8 cellular contexts compared by ENCODE assay signal in the genomic region with DNA sequence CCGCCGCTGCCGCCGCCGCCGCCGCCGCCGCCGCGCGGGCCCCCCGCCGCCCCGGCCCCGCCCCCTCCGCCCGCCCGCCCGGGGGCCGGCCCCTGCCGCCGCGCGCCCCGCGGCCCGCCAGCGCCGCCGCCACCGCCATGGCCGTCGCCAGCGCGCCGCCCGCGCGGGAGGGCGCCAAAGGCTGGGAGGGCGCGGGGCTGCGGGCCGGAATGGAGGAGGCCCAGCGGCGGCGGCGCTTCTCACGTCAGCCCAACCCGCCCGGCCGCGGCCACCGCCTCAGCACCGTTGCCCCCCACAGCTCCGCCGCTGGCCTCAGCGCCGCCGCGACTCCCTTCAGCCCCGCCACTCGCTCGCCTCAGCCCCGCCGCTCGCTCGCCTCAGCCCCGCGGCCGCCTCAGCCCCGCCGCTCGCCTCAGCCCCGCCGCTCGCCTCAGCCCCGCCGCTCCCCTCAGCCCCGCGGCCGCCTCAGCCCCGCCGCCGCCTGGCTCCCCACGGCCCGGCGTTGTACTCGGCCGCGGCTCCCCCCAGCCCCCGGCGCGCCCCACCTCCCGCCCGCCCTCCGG. TPM values are rescaled to one million over a fixed set of nuclear protein-coding genes. Genes with fewer than 3 reads are reported as not detected.
DNase-seq lines count a peak whose midpoint lies in the region; ATAC-seq and TF ChIP-seq lines count a peak whose summit lies in the region.

A gene (minus strand): TSS at position 510 of the 563 bp plus-strand sequence. CDS start 569 bp downstream, outside the sequence.

- H3K27me3 Mint-ChIP-seq in WTC11 (ENCODE audit: low read depth): peaks cover 8% of the 10 kb centered on the region

- peak within 1 kb of the TSS; percentile 98 for H3K9ac ChIP-seq in HUES64 (ENCODE audit: low read depth, low read length)

- no peaks in the 10 kb centered on the region for H3K9me3 ChIP-seq in HUES64 (ENCODE audit: insufficient read depth, low read depth, low read length)

- ATAC-seq in GM21423 (IDR thresholded peaks at IDR 0.05; ENCODE audit: unreplicated experiment): peak; percentile 44
- peak; percentile 39 for ATAC-seq in WTC11
- no peak for ATAC-seq in GM18520 (IDR thresholded peaks at IDR 0.05; ENCODE audit: unreplicated experiment)

- peak within 1 kb of the TSS; percentile 98 for H3K27ac ChIP-seq in HUES64 (ENCODE audit: low read depth, low read length)

- H3K27ac Mint-ChIP-seq in WTC11: peak within 1 kb of the TSS; percentile 86

- H3K4me1 ChIP-seq in HUES64 (ENCODE audit: insufficient read depth, low read length): peaks cover 29% of the 10 kb centered on the region

- POLR2A ChIA-PET in WTC11 (lab: Charles Lee): interaction anchor here (0.8 to 2.4 kb wide), 2 partner anchors 23 to 27 kb away, joined by 3 to 14 read pairs; a partner anchor contains a TSS

- peaks cover 11% of the 10 kb centered on the region for H3K36me3 ChIP-seq in HUES64 (ENCODE audit: insufficient read depth, low read length)

- no peaks in the 10 kb centered on the region; the same call in 1 of the 2 replicates for H3K27me3 ChIP-seq in HUES64 (ENCODE audit: insufficient read depth, low read length)

- DNase-seq in Daoy (ENCODE audit: low read depth) (peak; percentile 67), WTC11 (ENCODE audit: low spot score) (peak; percentile 60), dermis blood vessel endothelial cell (peak; percentile 44), lower leg skin (ENCODE audit: low spot score in 2 of 2) (no peak)
- DNase-seq in stimulated activated CD4-positive, alpha-beta T cell treated with anti-CD3 and anti-CD28 coated beads, TNF-alpha, amount 100 ng/mL, for 48 hours (ENCODE audit: low read depth in 3 of 3): peak in 2 of 3 donors; percentile 13 to 20

- under 1% methylated on average over 94 of the region's 98 CpGs for WGBS in HUES64
- WGBS in lower leg skin, 2 donors: 0 to 1% methylated on average over 4 to 14 of the region's 98 CpGs

- no peaks in the 10 kb centered on the region for H3K9me3 Mint-ChIP-seq in WTC11

- TF ChIP-seq POLR2A in lower leg skin (IDR thresholded peaks at IDR 0.05): no peak

- H3K4me3 Mint-ChIP-seq in WTC11: peak within 1 kb of the TSS; percentile 93

- TF ChIP-seq CTCF in WTC11 (IDR thresholded peaks at IDR 0.05) (no peak), lower leg skin (IDR thresholded peaks at IDR 0.05) (no peak)

- no peaks in the 10 kb centered on the region for H3K36me3 Mint-ChIP-seq in WTC11

- H3K4me1 Mint-ChIP-seq in WTC11: peaks cover 40% of the 10 kb centered on the region

- CTCF ChIA-PET in WTC11 (lab: Charles Lee): no interaction called here

- intact Hi-C loops in lower leg skin (cut with DNase I; ENCODE audit: low total_unique reads): no loop called here

- H3K4me3 ChIP-seq in HUES64 (ENCODE audit: low read length) (peak within 1 kb of the TSS; percentile 91), lower leg skin (ENCODE audit: low read depth, poor library complexity, severe bottlenecking) (peak within 1 kb of the TSS; percentile 77)

TF ChIP-seq in WTC11, 78 proteins besides CTCF, POLR2A, EP300 and RAD21:
- TF ChIP-seq ZNF121 (CRISPR knock-in tag; IDR thresholded peaks at IDR 0.05) (no peak), OVOL2 (CRISPR knock-in tag; IDR thresholded peaks at IDR 0.05; ENCODE audit: borderline replicate concordance) (no peak), SP1 (CRISPR knock-in tag; conservative IDR thresholded peaks at IDR 0.05) (0 out of 2 replicates have a peak, but pooled peaks have one; percentile 3), GABPB1 (CRISPR knock-in tag; IDR thresholded peaks at IDR 0.05) (no peak), NR1H2 (CRISPR knock-in tag; IDR thresholded peaks at IDR 0.05) (no peak), NFE2L1 (CRISPR knock-in tag; IDR thresholded peaks at IDR 0.05) (no peak), ZBTB21 (CRISPR knock-in tag; IDR thresholded peaks at IDR 0.05; ENCODE audit: borderline replicate concordance) (no peak), SMAD3 (CRISPR knock-in tag; IDR thresholded peaks at IDR 0.05; ENCODE audit: borderline replicate concordance) (no peak)
- TF ChIP-seq, protein P1, sequence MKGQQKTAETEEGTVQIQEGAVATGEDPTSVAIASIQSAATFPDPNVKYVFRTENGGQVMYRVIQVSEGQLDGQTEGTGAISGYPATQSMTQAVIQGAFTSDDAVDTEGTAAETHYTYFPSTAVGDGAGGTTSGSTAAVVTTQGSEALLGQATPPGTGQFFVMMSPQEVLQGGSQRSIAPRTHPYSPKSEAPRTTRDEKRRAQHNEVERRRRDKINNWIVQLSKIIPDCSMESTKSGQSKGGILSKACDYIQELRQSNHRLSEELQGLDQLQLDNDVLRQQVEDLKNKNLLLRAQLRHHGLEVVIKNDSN (CRISPR knock-in tag; IDR thresholded peaks at IDR 0.05): no peak
- TF ChIP-seq, protein P2, sequence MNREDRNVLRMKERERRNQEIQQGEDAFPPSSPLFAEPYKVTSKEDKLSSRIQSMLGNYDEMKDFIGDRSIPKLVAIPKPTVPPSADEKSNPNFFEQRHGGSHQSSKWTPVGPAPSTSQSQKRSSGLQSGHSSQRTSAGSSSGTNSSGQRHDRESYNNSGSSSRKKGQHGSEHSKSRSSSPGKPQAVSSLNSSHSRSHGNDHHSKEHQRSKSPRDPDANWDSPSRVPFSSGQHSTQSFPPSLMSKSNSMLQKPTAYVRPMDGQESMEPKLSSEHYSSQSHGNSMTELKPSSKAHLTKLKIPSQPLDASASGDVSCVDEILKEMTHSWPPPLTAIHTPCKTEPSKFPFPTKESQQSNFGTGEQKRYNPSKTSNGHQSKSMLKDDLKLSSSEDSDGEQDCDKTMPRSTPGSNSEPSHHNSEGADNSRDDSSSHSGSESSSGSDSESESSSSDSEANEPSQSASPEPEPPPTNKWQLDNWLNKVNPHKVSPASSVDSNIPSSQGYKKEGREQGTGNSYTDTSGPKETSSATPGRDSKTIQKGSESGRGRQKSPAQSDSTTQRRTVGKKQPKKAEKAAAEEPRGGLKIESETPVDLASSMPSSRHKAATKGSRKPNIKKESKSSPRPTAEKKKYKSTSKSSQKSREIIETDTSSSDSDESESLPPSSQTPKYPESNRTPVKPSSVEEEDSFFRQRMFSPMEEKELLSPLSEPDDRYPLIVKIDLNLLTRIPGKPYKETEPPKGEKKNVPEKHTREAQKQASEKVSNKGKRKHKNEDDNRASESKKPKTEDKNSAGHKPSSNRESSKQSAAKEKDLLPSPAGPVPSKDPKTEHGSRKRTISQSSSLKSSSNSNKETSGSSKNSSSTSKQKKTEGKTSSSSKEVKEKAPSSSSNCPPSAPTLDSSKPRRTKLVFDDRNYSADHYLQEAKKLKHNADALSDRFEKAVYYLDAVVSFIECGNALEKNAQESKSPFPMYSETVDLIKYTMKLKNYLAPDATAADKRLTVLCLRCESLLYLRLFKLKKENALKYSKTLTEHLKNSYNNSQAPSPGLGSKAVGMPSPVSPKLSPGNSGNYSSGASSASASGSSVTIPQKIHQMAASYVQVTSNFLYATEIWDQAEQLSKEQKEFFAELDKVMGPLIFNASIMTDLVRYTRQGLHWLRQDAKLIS (CRISPR knock-in tag; IDR thresholded peaks at IDR 0.05; ENCODE audit: borderline replicate concordance): no peak
- TF ChIP-seq, protein P3, sequence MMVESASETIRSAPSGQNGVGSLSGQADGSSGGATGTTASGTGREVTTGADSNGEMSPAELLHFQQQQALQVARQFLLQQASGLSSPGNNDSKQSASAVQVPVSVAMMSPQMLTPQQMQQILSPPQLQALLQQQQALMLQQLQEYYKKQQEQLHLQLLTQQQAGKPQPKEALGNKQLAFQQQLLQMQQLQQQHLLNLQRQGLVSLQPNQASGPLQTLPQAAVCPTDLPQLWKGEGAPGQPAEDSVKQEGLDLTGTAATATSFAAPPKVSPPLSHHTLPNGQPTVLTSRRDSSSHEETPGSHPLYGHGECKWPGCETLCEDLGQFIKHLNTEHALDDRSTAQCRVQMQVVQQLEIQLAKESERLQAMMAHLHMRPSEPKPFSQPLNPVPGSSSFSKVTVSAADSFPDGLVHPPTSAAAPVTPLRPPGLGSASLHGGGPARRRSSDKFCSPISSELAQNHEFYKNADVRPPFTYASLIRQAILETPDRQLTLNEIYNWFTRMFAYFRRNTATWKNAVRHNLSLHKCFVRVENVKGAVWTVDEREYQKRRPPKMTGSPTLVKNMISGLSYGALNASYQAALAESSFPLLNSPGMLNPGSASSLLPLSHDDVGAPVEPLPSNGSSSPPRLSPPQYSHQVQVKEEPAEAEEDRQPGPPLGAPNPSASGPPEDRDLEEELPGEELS (CRISPR knock-in tag; IDR thresholded peaks at IDR 0.05): 0 out of 2 replicates have a peak, but pooled peaks have one; percentile 45

RNA-seq across cellular contexts. Expression of the gene that starts here (rescaled TPM):
- total RNA-seq in Daoy (2014; rRNA removed; shearing (Covaris generic)): 28.4 and 33.4 TPM in 2 replicates
- polyA plus RNA-seq in HUES64 (2013, experiment 1 of 2): 42.2 TPM
- polyA plus RNA-seq in HUES64 (2013, experiment 2 of 2): 40.5 TPM
- total RNA-seq in WTC11 (2021) (39.3 to 45.4 TPM (median 44.2 TPM) in 3 replicates), dermis blood vessel endothelial cell (44.9 and 53.2 TPM in 2 replicates), lower leg skin (10 to 100 TPM; 32.7 to 42.8 (median 37.0) TPM)

Comparison
In these comparisons a context has a peak if more than half of its experiments do, and no peak if none do; other contexts are left out.
1. DNase-seq: peak in Daoy (single experiment), WTC11 (single experiment), dermis blood vessel endothelial cell (single experiment) and stimulated activated CD4-positive, alpha-beta T cell treated with anti-CD3 and anti-CD28 coated beads, TNF-alpha, amount 100 ng/mL, for 48 hours (2 of 3); none in lower leg skin (0 of 2).